ENCODE assay signal across 1 cellular context in genomic region chr12:57232156-57232756, GRCh38.
TF ChIP-seq lines count a peak whose summit lies in the region.

No MANE protein-coding gene starts in this region.

TF ChIP-seq in GM23338, 12 proteins besides CTCF, POLR2A, EP300 and RAD21 (continued from another document):
- TF ChIP-seq ZNF462 (CRISPR knock-in tag; IDR thresholded peaks at IDR 0.05) (no peak), JUNB (IDR thresholded peaks at IDR 0.05; ENCODE audit: unreplicated experiment) (no peak), ETS1 (IDR thresholded peaks at IDR 0.05) (no peak)
TF ChIP-seq in GM23338: peak in this region for 0.
